In genomic region chr10:100346351-100346764, GRCh38 we compare ENCODE assay signal across 8 cellular contexts. TPM values are rescaled to one million over a fixed set of nuclear protein-coding genes. Genes with fewer than 3 reads are reported as not detected.
DNase-seq lines count a peak whose midpoint lies in the region; ATAC-seq lines count a peak whose summit lies in the region.

No MANE protein-coding gene starts in this region.

- ATAC-seq in GM18502 (IDR thresholded peaks at IDR 0.05; ENCODE audit: poor library complexity, unreplicated experiment) (peak; percentile 53), HG02970 (IDR thresholded peaks at IDR 0.05; ENCODE audit: low FRiP score, unreplicated experiment) (peak; percentile 40), memory B cell (ENCODE audit: low read depth) (peak; percentile 68)

- H3K9me3 ChIP-seq in effector memory CD4-positive, alpha-beta T cell (ENCODE audit: control insufficient read depth, low read length), result no peaks in the 10 kb centered on the region

- H3K27me3 ChIP-seq in effector memory CD4-positive, alpha-beta T cell (replicated peaks; ENCODE audit: control insufficient read depth, insufficient read depth, low read length, poor library complexity, severe bottlenecking), result no peaks in the 10 kb centered on the region

- H3K36me3 Mint-ChIP-seq in activated CD4-positive, alpha-beta memory T cell treated with anti-CD3 and anti-CD28 coated beads for 36 hours, result peaks cover 40% of the 10 kb centered on the region
- peaks cover 2% of the 10 kb centered on the region for H3K36me3 Mint-ChIP-seq in memory B cell

- intact Hi-C loops in activated CD4-positive, alpha-beta memory T cell treated with anti-CD3 and anti-CD28 coated beads for 36 hours (cut with micrococcal nuclease), result loop anchor here (1.0 kb wide), 1 partner anchor 163 kb away; no protein-coding TSS in a partner anchor

- peaks cover 2% of the 10 kb centered on the region for H3K27me3 Mint-ChIP-seq in activated CD4-positive, alpha-beta memory T cell treated with anti-CD3 and anti-CD28 coated beads for 36 hours
- H3K27me3 Mint-ChIP-seq in memory B cell, result no peaks in the 10 kb centered on the region

- H3K4me3 Mint-ChIP-seq in activated CD4-positive, alpha-beta memory T cell treated with anti-CD3 and anti-CD28 coated beads for 36 hours, result peak overlapping the region; percentile 87
- H3K4me3 Mint-ChIP-seq in memory B cell, result peak overlapping the region; percentile 78

- DNase-seq in 8988T, result peak; percentile 53
- peak; percentile 68 for DNase-seq in NCI-H2171 treated with DMSO at 0.1 percent for 48 hours (lab: John Stamatoyannopoulos, UW)
- peak; percentile 85 for DNase-seq in activated CD4-positive, alpha-beta memory T cell treated with anti-CD3 and anti-CD28 coated beads for 36 hours
- peak; percentile 30 to 49 (median 32) for DNase-seq in effector memory CD4-positive, alpha-beta T cell
- peak; percentile 37 to 51 for DNase-seq in memory B cell (ENCODE audit: low spot score in 2 of 2)
- peak; percentile 40 for DNase-seq in stimulated activated CD8-positive, alpha-beta memory T cell treated with anti-CD3 and anti-CD28 coated beads, Interleukin-12 subunit alpha, Interleukin-12 subunit beta, amount 100 ng/mL, for 24 hours (ENCODE audit: extremely low read depth)

- peaks cover 14% of the 10 kb centered on the region for H3K4me1 ChIP-seq in effector memory CD4-positive, alpha-beta T cell (ENCODE audit: control insufficient read depth, insufficient read depth, low read length, poor library complexity, severe bottlenecking)

- no peak overlapping the region for H3K27ac ChIP-seq in effector memory CD4-positive, alpha-beta T cell (ENCODE audit: insufficient read depth, low read length, poor library complexity, severe bottlenecking)

- peak overlapping the region; percentile 81 for H3K27ac Mint-ChIP-seq in activated CD4-positive, alpha-beta memory T cell treated with anti-CD3 and anti-CD28 coated beads for 36 hours
- H3K27ac Mint-ChIP-seq in memory B cell, result peak overlapping the region; percentile 39

- POLR2A ChIA-PET in activated CD4-positive, alpha-beta memory T cell treated with anti-CD3 and anti-CD28 coated beads for 36 hours (lab: Charles Lee), result interaction anchor here (1.0 to 6.7 kb wide), 7 partner anchors 17 to 182 kb away, joined by 3 to 74 read pairs (median 5); no protein-coding TSS in a partner anchor

- peaks cover 39% of the 10 kb centered on the region for H3K4me1 Mint-ChIP-seq in activated CD4-positive, alpha-beta memory T cell treated with anti-CD3 and anti-CD28 coated beads for 36 hours (ENCODE audit: low read depth)
- peaks cover 16% of the 10 kb centered on the region for H3K4me1 Mint-ChIP-seq in memory B cell

- no peaks in the 10 kb centered on the region for H3K9me3 Mint-ChIP-seq in activated CD4-positive, alpha-beta memory T cell treated with anti-CD3 and anti-CD28 coated beads for 36 hours
- no peaks in the 10 kb centered on the region for H3K9me3 Mint-ChIP-seq in memory B cell

- H3K36me3 ChIP-seq in effector memory CD4-positive, alpha-beta T cell (ENCODE audit: control insufficient read depth, insufficient read depth, low read length), result no peaks in the 10 kb centered on the region

- CTCF ChIA-PET in activated CD4-positive, alpha-beta memory T cell treated with anti-CD3 and anti-CD28 coated beads for 36 hours (lab: Charles Lee), result interaction anchor here (0.8 to 17.3 kb wide), 7 partner anchors 24 to 189 kb away, joined by 3 to 288 read pairs (median 17); partner anchors contain the start of gene HIF1AN

- H3K4me3 ChIP-seq in effector memory CD4-positive, alpha-beta T cell (ENCODE audit: insufficient read depth, low read depth, low read length, poor library complexity, severe bottlenecking), result peak overlapping the region; percentile 57

RNA-seq across cellular contexts. Expression of gene SCD, which starts 0.7 kb away (rescaled TPM):
- total RNA-seq in activated CD4-positive, alpha-beta memory T cell treated with anti-CD3 and anti-CD28 coated beads for 36 hours, result 100 to 1,000 TPM; 156 to 158 TPM

RNA-seq across cellular contexts. Expression of gene PKD2L1, which starts 16.3 kb away (rescaled TPM):
- total RNA-seq in activated CD4-positive, alpha-beta memory T cell treated with anti-CD3 and anti-CD28 coated beads for 36 hours, result not detected

RNA-seq across cellular contexts. Expression of gene BLOC1S2, which starts 59.9 kb away (rescaled TPM):
- 10 to 100 TPM; 50.5 to 51.5 TPM for total RNA-seq in activated CD4-positive, alpha-beta memory T cell treated with anti-CD3 and anti-CD28 coated beads for 36 hours

Comparison
In these comparisons a context has a peak if more than half of its experiments do, and no peak if none do; other contexts are left out.
1. DNase-seq: peak in every context shown above with its lines; median percentile 85 in activated CD4-positive, alpha-beta memory T cell treated with anti-CD3 and anti-CD28 coated beads for 36 hours; 68 in NCI-H2171 treated with DMSO at 0.1 percent for 48 hours; 53 in 8988T; 44 in memory B cell; 40 in stimulated activated CD8-positive, alpha-beta memory T cell treated with anti-CD3 and anti-CD28 coated beads, Interleukin-12 subunit alpha, Interleukin-12 subunit beta, amount 100 ng/mL, for 24 hours; 32 in effector memory CD4-positive, alpha-beta T cell.